Comparison of ENCODE assay signal across 1 cellular context in the genomic region with DNA sequence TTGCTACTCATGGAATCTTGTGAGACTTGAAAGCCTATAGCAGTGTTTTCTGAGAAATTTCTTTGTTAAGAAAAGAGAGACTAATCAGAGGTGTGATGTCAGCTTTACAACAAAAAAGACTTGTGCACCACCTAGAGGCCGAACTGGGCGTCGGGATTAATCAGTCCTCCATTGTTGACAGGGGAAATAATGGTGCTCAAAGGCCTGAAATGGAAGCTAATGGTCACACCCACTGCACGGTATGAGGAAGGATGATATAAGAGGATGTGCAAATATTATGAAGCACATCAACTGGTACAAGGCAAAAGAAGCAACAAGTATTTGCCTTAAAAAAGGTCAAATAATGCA.
TF ChIP-seq lines count a peak whose summit lies in the region.

No MANE protein-coding gene starts in this region.

TF ChIP-seq in K562, 482 proteins besides CTCF, POLR2A, EP300 and RAD21 (continued from another document and continues in another):
- TF ChIP-seq CBX3 (IDR thresholded peaks at IDR 0.05; ENCODE audit: borderline replicate concordance in 1 of 2, low read length in 2 of 2) = peak in 1 of 2 experiments; percentile 71; a peak in 1 of 3 replicates
- peak; percentile 63; the same call in 1 of the 2 replicates for TF ChIP-seq STAG1 (CRISPR knock-in tag; IDR thresholded peaks at IDR 0.05; ENCODE audit: borderline replicate concordance)
- no peak for TF ChIP-seq ZNF778 (CRISPR knock-in tag; IDR thresholded peaks at IDR 0.05)
- TF ChIP-seq SMARCA4 (IDR thresholded peaks at IDR 0.05) = no peak
- no peak for TF ChIP-seq BRD4 (IDR thresholded peaks at IDR 0.05)
- TF ChIP-seq, protein P1, sequence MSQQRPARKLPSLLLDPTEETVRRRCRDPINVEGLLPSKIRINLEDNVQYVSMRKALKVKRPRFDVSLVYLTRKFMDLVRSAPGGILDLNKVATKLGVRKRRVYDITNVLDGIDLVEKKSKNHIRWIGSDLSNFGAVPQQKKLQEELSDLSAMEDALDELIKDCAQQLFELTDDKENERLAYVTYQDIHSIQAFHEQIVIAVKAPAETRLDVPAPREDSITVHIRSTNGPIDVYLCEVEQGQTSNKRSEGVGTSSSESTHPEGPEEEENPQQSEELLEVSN (IDR thresholded peaks at IDR 0.05; ENCODE audit: borderline replicate concordance in 1 of 2, extremely low read depth in 1 of 2, insufficient read depth in 1 of 2, insufficient read length in 1 of 2, low read depth in 1 of 2, low read length in 1 of 2, poor library complexity in 1 of 2, severe bottlenecking in 1 of 2) = no peak
- TF ChIP-seq TEAD2 (tag; IDR thresholded peaks at IDR 0.05) = no peak
- no peak for TF ChIP-seq ZFP36 (IDR thresholded peaks at IDR 0.05; ENCODE audit: low read depth, low read length, partially characterized antibody)
- no peak for TF ChIP-seq TCF3 (CRISPR knock-in tag; IDR thresholded peaks at IDR 0.05)
- TF ChIP-seq, protein P2, sequence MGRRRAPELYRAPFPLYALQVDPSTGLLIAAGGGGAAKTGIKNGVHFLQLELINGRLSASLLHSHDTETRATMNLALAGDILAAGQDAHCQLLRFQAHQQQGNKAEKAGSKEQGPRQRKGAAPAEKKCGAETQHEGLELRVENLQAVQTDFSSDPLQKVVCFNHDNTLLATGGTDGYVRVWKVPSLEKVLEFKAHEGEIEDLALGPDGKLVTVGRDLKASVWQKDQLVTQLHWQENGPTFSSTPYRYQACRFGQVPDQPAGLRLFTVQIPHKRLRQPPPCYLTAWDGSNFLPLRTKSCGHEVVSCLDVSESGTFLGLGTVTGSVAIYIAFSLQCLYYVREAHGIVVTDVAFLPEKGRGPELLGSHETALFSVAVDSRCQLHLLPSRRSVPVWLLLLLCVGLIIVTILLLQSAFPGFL (CRISPR knock-in tag; IDR thresholded peaks at IDR 0.05) = no peak
- TF ChIP-seq DACH1 (IDR thresholded peaks at IDR 0.05; ENCODE audit: partially characterized antibody) = peak; percentile 25
- TF ChIP-seq, protein P3, sequence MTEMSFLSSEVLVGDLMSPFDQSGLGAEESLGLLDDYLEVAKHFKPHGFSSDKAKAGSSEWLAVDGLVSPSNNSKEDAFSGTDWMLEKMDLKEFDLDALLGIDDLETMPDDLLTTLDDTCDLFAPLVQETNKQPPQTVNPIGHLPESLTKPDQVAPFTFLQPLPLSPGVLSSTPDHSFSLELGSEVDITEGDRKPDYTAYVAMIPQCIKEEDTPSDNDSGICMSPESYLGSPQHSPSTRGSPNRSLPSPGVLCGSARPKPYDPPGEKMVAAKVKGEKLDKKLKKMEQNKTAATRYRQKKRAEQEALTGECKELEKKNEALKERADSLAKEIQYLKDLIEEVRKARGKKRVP (CRISPR knock-in tag; IDR thresholded peaks at IDR 0.05) = no peak
- peak; percentile 37; the same call in 1 of the 2 replicates for TF ChIP-seq GABPB1 (CRISPR knock-in tag; IDR thresholded peaks at IDR 0.05)
- TF ChIP-seq NCOA4 (IDR thresholded peaks at IDR 0.05; ENCODE audit: partially characterized antibody) = no peak
- TF ChIP-seq, protein P4, sequence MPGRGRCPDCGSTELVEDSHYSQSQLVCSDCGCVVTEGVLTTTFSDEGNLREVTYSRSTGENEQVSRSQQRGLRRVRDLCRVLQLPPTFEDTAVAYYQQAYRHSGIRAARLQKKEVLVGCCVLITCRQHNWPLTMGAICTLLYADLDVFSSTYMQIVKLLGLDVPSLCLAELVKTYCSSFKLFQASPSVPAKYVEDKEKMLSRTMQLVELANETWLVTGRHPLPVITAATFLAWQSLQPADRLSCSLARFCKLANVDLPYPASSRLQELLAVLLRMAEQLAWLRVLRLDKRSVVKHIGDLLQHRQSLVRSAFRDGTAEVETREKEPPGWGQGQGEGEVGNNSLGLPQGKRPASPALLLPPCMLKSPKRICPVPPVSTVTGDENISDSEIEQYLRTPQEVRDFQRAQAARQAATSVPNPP (IDR thresholded peaks at IDR 0.05; ENCODE audit: borderline replicate concordance, insufficient read depth, insufficient read length) = no peak
- TF ChIP-seq, protein P5, sequence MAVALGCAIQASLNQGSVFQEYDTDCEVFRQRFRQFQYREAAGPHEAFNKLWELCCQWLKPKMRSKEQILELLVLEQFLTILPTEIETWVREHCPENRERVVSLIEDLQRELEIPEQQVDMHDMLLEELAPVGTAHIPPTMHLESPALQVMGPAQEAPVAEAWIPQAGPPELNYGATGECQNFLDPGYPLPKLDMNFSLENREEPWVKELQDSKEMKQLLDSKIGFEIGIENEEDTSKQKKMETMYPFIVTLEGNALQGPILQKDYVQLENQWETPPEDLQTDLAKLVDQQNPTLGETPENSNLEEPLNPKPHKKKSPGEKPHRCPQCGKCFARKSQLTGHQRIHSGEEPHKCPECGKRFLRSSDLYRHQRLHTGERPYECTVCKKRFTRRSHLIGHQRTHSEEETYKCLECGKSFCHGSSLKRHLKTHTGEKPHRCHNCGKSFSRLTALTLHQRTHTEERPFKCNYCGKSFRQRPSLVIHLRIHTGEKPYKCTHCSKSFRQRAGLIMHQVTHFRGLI (CRISPR knock-in tag; IDR thresholded peaks at IDR 0.05) = no peak
- TF ChIP-seq FOSL1 (tag; conservative IDR thresholded peaks at IDR 0.05) = no peak
- no peak for TF ChIP-seq ZNF431 (CRISPR knock-in tag; IDR thresholded peaks at IDR 0.05)
- TF ChIP-seq, protein P6, sequence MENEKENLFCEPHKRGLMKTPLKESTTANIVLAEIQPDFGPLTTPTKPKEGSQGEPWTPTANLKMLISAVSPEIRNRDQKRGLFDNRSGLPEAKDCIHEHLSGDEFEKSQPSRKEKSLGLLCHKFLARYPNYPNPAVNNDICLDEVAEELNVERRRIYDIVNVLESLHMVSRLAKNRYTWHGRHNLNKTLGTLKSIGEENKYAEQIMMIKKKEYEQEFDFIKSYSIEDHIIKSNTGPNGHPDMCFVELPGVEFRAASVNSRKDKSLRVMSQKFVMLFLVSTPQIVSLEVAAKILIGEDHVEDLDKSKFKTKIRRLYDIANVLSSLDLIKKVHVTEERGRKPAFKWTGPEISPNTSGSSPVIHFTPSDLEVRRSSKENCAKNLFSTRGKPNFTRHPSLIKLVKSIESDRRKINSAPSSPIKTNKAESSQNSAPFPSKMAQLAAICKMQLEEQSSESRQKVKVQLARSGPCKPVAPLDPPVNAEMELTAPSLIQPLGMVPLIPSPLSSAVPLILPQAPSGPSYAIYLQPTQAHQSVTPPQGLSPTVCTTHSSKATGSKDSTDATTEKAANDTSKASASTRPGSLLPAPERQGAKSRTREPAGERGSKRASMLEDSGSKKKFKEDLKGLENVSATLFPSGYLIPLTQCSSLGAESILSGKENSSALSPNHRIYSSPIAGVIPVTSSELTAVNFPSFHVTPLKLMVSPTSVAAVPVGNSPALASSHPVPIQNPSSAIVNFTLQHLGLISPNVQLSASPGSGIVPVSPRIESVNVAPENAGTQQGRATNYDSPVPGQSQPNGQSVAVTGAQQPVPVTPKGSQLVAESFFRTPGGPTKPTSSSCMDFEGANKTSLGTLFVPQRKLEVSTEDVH (IDR thresholded peaks at IDR 0.05; ENCODE audit: low read depth, partially characterized antibody) = no peak
- no peak for TF ChIP-seq CAMTA2 (CRISPR knock-in tag; conservative IDR thresholded peaks at IDR 0.05)
- no peak for TF ChIP-seq CTBP1 (IDR thresholded peaks at IDR 0.05; ENCODE audit: borderline replicate concordance)
- TF ChIP-seq HCFC1 (IDR thresholded peaks at IDR 0.05; ENCODE audit: low read depth, low read length) = peak; percentile 18; the same call in 1 of the 2 replicates
- TF ChIP-seq, protein P7, sequence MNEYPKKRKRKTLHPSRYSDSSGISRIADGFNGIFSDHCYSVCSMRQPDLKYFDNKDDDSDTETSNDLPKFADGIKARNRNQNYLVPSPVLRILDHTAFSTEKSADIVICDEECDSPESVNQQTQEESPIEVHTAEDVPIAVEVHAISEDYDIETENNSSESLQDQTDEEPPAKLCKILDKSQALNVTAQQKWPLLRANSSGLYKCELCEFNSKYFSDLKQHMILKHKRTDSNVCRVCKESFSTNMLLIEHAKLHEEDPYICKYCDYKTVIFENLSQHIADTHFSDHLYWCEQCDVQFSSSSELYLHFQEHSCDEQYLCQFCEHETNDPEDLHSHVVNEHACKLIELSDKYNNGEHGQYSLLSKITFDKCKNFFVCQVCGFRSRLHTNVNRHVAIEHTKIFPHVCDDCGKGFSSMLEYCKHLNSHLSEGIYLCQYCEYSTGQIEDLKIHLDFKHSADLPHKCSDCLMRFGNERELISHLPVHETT (CRISPR knock-in tag; conservative IDR thresholded peaks at IDR 0.05 in 1 of 2, IDR thresholded peaks at IDR 0.05 in 1 of 2) = no peak
- TF ChIP-seq ZNF124 (CRISPR knock-in tag; IDR thresholded peaks at IDR 0.05) = no peak
- TF ChIP-seq NBN (IDR thresholded peaks at IDR 0.05; ENCODE audit: low read depth) = no peak
- TF ChIP-seq, protein P8, sequence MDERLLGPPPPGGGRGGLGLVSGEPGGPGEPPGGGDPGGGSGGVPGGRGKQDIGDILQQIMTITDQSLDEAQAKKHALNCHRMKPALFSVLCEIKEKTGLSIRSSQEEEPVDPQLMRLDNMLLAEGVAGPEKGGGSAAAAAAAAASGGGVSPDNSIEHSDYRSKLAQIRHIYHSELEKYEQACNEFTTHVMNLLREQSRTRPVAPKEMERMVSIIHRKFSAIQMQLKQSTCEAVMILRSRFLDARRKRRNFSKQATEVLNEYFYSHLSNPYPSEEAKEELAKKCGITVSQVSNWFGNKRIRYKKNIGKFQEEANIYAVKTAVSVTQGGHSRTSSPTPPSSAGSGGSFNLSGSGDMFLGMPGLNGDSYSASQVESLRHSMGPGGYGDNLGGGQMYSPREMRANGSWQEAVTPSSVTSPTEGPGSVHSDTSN (CRISPR knock-in tag; IDR thresholded peaks at IDR 0.05; ENCODE audit: low read depth) = no peak
- TF ChIP-seq, protein P8 (tag; conservative IDR thresholded peaks at IDR 0.05; ENCODE audit: low read depth) = 0 out of 2 replicates have a peak, but pooled peaks have one; percentile 43
- peak; percentile 51; the same call in 1 of the 2 replicates for TF ChIP-seq RB1 (IDR thresholded peaks at IDR 0.05; ENCODE audit: low read depth)
- TF ChIP-seq, protein P9, sequence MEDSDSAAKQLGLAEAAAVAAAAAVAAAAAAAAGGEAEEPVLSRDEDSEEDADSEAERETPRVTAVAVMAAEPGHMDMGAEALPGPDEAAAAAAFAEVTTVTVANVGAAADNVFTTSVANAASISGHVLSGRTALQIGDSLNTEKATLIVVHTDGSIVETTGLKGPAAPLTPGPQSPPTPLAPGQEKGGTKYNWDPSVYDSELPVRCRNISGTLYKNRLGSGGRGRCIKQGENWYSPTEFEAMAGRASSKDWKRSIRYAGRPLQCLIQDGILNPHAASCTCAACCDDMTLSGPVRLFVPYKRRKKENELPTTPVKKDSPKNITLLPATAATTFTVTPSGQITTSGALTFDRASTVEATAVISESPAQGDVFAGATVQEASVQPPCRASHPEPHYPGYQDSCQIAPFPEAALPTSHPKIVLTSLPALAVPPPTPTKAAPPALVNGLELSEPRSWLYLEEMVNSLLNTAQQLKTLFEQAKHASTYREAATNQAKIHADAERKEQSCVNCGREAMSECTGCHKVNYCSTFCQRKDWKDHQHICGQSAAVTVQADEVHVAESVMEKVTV (CRISPR knock-in tag; IDR thresholded peaks at IDR 0.05) = peak; percentile 66
- TF ChIP-seq ZNF696 (CRISPR knock-in tag; conservative IDR thresholded peaks at IDR 0.05) = no peak
- peak; percentile 78 for TF ChIP-seq SMC3 (conservative IDR thresholded peaks at IDR 0.05; ENCODE audit: insufficient read depth, low read depth, low read length)
- no peak for TF ChIP-seq HNRNPL (IDR thresholded peaks at IDR 0.05; ENCODE audit: low read depth, low read length)
- 0 out of 4 replicates have a peak, but pooled peaks of 1 of the 2 experiments have one; percentile 20 for TF ChIP-seq FOXA3 (CRISPR knock-in tag; conservative IDR thresholded peaks at IDR 0.05 in 1 of 2, IDR thresholded peaks at IDR 0.05 in 1 of 2)
- TF ChIP-seq, protein P10, sequence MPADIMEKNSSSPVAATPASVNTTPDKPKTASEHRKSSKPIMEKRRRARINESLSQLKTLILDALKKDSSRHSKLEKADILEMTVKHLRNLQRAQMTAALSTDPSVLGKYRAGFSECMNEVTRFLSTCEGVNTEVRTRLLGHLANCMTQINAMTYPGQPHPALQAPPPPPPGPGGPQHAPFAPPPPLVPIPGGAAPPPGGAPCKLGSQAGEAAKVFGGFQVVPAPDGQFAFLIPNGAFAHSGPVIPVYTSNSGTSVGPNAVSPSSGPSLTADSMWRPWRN (IDR thresholded peaks at IDR 0.05; ENCODE audit: low read depth) = no peak
- TF ChIP-seq HOXB6 (CRISPR knock-in tag; IDR thresholded peaks at IDR 0.05; ENCODE audit: borderline replicate concordance) = no peak
- TF ChIP-seq, protein P11, sequence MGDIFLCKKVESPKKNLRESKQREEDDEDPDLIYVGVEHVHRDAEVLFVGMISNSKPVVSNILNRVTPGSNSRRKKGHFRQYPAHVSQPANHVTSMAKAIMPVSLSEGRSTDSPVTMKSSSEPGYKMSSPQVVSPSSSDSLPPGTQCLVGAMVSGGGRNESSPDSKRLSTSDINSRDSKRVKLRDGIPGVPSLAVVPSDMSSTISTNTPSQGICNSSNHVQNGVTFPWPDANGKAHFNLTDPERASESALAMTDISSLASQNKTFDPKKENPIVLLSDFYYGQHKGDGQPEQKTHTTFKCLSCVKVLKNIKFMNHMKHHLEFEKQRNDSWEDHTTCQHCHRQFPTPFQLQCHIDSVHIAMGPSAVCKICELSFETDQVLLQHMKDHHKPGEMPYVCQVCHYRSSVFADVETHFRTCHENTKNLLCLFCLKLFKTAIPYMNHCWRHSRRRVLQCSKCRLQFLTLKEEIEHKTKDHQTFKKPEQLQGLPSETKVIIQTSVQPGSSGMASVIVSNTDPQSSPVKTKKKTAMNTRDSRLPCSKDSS (IDR thresholded peaks at IDR 0.05; ENCODE audit: low read depth, partially characterized antibody) = no peak
- TF ChIP-seq U2AF1 (optimal IDR thresholded peaks at IDR 0.05; ENCODE audit: low read depth, low read length) = no peak
- no peak for TF ChIP-seq ZNF140 (CRISPR knock-in tag; IDR thresholded peaks at IDR 0.05)
- no peak for TF ChIP-seq SMARCE1 (IDR thresholded peaks at IDR 0.05)
- TF ChIP-seq CBX1 (IDR thresholded peaks at IDR 0.05; ENCODE audit: low read depth) = peak; percentile 80; the same call in 1 of the 2 replicates
- TF ChIP-seq, protein P12, sequence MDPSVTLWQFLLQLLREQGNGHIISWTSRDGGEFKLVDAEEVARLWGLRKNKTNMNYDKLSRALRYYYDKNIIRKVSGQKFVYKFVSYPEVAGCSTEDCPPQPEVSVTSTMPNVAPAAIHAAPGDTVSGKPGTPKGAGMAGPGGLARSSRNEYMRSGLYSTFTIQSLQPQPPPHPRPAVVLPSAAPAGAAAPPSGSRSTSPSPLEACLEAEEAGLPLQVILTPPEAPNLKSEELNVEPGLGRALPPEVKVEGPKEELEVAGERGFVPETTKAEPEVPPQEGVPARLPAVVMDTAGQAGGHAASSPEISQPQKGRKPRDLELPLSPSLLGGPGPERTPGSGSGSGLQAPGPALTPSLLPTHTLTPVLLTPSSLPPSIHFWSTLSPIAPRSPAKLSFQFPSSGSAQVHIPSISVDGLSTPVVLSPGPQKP (CRISPR knock-in tag; IDR thresholded peaks at IDR 0.05) = no peak
- peak; percentile 44 for TF ChIP-seq CREM (IDR thresholded peaks at IDR 0.05; ENCODE audit: low read depth)
- TF ChIP-seq POLR2B (IDR thresholded peaks at IDR 0.05; ENCODE audit: low read depth, partially characterized antibody) = no peak
- no peak for TF ChIP-seq YBX1 (IDR thresholded peaks at IDR 0.05)
- TF ChIP-seq KLF1 (tag; IDR thresholded peaks at IDR 0.05) = no peak
- TF ChIP-seq TCF7L2 (IDR thresholded peaks at IDR 0.05; ENCODE audit: low read depth, low read length) = no peak
- TF ChIP-seq TFAM (CRISPR knock-in tag; conservative IDR thresholded peaks at IDR 0.05) = no peak
